Comparison of ENCODE assay signal across 13 cellular contexts in the genomic region with DNA sequence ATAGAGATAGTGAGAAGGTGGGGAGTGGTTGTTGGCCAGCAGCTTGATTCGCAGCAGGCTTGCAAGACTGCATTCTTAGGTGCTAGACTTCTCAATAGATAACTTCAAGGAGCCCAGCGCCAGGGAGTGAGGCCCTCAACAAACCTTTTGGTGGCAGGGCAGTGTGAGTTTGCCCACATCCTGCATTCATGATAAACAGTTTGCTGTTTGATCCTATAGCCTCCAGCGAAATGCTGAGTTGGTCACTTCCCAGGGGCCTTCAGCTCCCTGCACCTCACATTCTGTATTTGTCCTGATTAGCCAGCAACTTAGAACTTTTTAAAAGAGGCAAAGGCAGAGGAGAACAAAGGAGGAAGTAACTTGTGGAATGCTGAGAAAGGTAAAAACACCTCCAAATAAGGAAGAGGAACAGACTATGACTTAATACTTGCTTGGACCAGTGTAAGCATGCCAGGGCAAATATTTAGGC. TPM values are rescaled to one million over a fixed set of nuclear protein-coding genes. Genes with fewer than 3 reads are reported as not detected.
DNase-seq lines count a peak whose midpoint lies in the region; ATAC-seq, FAIRE-seq and TF ChIP-seq lines count a peak whose summit lies in the region.
"Had no signal": no experiment of that assay in that cellular context is flagged by ENCODE, and none has a peak within 500 bp of the region (broad histone marks: within the 10 kb centered on the region; RNA-seq: fewer than 3 reads in every experiment).

No MANE protein-coding gene starts in this region.

- H2AFZ ChIP-seq in PC-9 (peak overlapping the region; percentile 66; the same call in 1 of the 2 replicates), osteoblast (ENCODE audit: low read length) (peak overlapping the region; percentile 72)

- H3K36me3 ChIP-seq in PC-9 (ENCODE audit: low read depth), result no peaks in the 10 kb centered on the region; the same call in 1 of the 2 replicates
- H3K36me3 ChIP-seq in osteoblast (ENCODE audit: insufficient read depth, low read length), result no peaks in the 10 kb centered on the region

- no TSS peak for BruUV-seq in PC-9 (replicated peaks; lab: Mats Ljungman, UMichigan)

- H4K20me1 ChIP-seq in PC-9 (ENCODE audit: insufficient read depth) (no peaks in the 10 kb centered on the region), osteoblast (ENCODE audit: insufficient read depth, low read length) (no peaks in the 10 kb centered on the region)

- peak overlapping the region; percentile 73 for H3K4me3 ChIP-seq in PC-9
- H3K4me3 ChIP-seq in osteoblast (ENCODE audit: insufficient read depth, low read length), result no peak overlapping the region
- H3K4me3 ChIP-seq: testis had no signal

- H3F3A ChIP-seq in PC-9 (ENCODE audit: insufficient read depth, low read depth), result peaks cover 71% of the 10 kb centered on the region

- POLR2A ChIA-PET in PC-9 (lab: Charles Lee; ENCODE audit: unreplicated experiment), result interaction anchor here (0.6 to 2.2 kb wide), 5 partner anchors 72 to 332 kb away, joined by 3 to 12 read pairs (median 4); partner anchors contain the start of gene EIF3F

- H3K27ac ChIP-seq in PC-9, result peak overlapping the region; percentile 97
- H3K27ac ChIP-seq in foreskin keratinocyte, result peak overlapping the region; percentile 36
- no peak overlapping the region for H3K27ac ChIP-seq in osteoblast (ENCODE audit: low read depth, low read length)

- peaks cover under 1% of the 10 kb centered on the region; the same call in 1 of the 2 replicates for H3K9me3 ChIP-seq in PC-9 (ENCODE audit: insufficient read depth, low read depth)
- H3K9me3 ChIP-seq in osteoblast (ENCODE audit: low read depth, low read length), result no peaks in the 10 kb centered on the region
- H3K9me3 ChIP-seq: testis had no signal

- no peaks in the 10 kb centered on the region for H3K36me3 Mint-ChIP-seq in CD14-positive monocyte
- H3K36me3 Mint-ChIP-seq: natural killer cell had no signal

- peaks cover 21% of the 10 kb centered on the region for H3K79me2 ChIP-seq in PC-9 (ENCODE audit: low read depth)
- H3K79me2 ChIP-seq in osteoblast (ENCODE audit: insufficient read depth, low read length), result no peaks in the 10 kb centered on the region

- H3K27ac Mint-ChIP-seq in CD14-positive monocyte, result no peak overlapping the region
- H3K27ac Mint-ChIP-seq: dendritic cell treated with granulocyte-macrophage colony-stimulating factor and Interleukin-4, amounts not matched to agents 40 ng/mL and 50 ng/mL, for 4 days; natural killer cell had no signal

- H3K4me1 ChIP-seq in PC-9 (replicated peaks; ENCODE audit: insufficient read depth), result peaks cover 95% of the 10 kb centered on the region
- peaks cover 21% of the 10 kb centered on the region for H3K4me1 ChIP-seq in foreskin keratinocyte
- peaks cover 30% of the 10 kb centered on the region for H3K4me1 ChIP-seq in osteoblast (ENCODE audit: insufficient read depth, low read length)

- ATAC-seq in foreskin keratinocyte (peak; percentile 68), HG02763 (IDR thresholded peaks at IDR 0.05; ENCODE audit: unreplicated experiment) (no peak)
- ATAC-seq: natural killer cell had no signal

- CTCF ChIA-PET in PC-9 (lab: Charles Lee), result interaction anchor here (1.8 kb wide), 1 partner anchor 72 kb away, joined by 11 read pairs; no protein-coding TSS in a partner anchor

- H3K27me3 Mint-ChIP-seq in CD14-positive monocyte (ENCODE audit: low read depth in 3 of 3), result peaks cover 1 to 7% (median 4%) of the 10 kb centered on the region in 3 donors
- H3K27me3 Mint-ChIP-seq: dendritic cell treated with granulocyte-macrophage colony-stimulating factor and Interleukin-4, amounts not matched to agents 40 ng/mL and 50 ng/mL, for 4 days had no signal

- intact Hi-C loops in PC-9 (cut with micrococcal nuclease; ENCODE audit: unreplicated experiment), result loop anchor here (1.0 kb wide), 3 partner anchors 30 to 81 kb away; partner anchors contain the start of gene EIF3F
- intact Hi-C loops in CD14-positive monocyte (cut with micrococcal nuclease), result no loop called here

- no peaks in the 10 kb centered on the region for H3K9me3 Mint-ChIP-seq in CD14-positive monocyte
- H3K9me3 Mint-ChIP-seq: dendritic cell treated with granulocyte-macrophage colony-stimulating factor and Interleukin-4, amounts not matched to agents 40 ng/mL and 50 ng/mL, for 4 days; natural killer cell had no signal

- H3K9me2 ChIP-seq in PC-9 (ENCODE audit: insufficient read depth), result no peaks in the 10 kb centered on the region

- no peaks in the 10 kb centered on the region for H3K4me1 Mint-ChIP-seq in CD14-positive monocyte
- H3K4me1 Mint-ChIP-seq: natural killer cell had no signal

- H3K27me3 ChIP-seq in PC-9 (ENCODE audit: insufficient read depth, low read depth) (no peaks in the 10 kb centered on the region), foreskin keratinocyte (no peaks in the 10 kb centered on the region), osteoblast (ENCODE audit: insufficient read depth, low read length) (no peaks in the 10 kb centered on the region)
- H3K27me3 ChIP-seq: testis had no signal

- no peak for FAIRE-seq in HTR-8/SVneo (lab: Jason Lieb, UNC)

- H3K4me2 ChIP-seq in PC-9, result peak overlapping the region; percentile 99
- H3K4me2 ChIP-seq in osteoblast (ENCODE audit: insufficient read depth, low read length), result no peak overlapping the region

- peak; percentile 80 for DNase-seq in EL
- peak; percentile 76 to 94 for DNase-seq in PC-9
- DNase-seq in foreskin keratinocyte, result peak; percentile 80 to 92
- no peak for DNase-seq in osteoblast (ENCODE audit: insufficient read length, low spot score, missing footprints)
- no peak for DNase-seq in CD14-positive monocyte (ENCODE audit: low spot score)
- no peak for DNase-seq in HTR-8/SVneo (ENCODE audit: insufficient read length, low spot score)
- no peak for DNase-seq in activated naive CD4-positive, alpha-beta T cell (lab: John Stamatoyannopoulos, UW)
- DNase-seq: activated CD4-positive, CD25-positive, alpha-beta regulatory T cell; natural killer cell; SW 1271; testis had no signal

- no peak overlapping the region for H3K4me3 Mint-ChIP-seq in CD14-positive monocyte
- H3K4me3 Mint-ChIP-seq: dendritic cell treated with granulocyte-macrophage colony-stimulating factor and Interleukin-4, amounts not matched to agents 40 ng/mL and 50 ng/mL, for 4 days; natural killer cell had no signal

- TF ChIP-seq CTCF in PC-9 (conservative IDR thresholded peaks at IDR 0.05) (no peak), foreskin keratinocyte (conservative IDR thresholded peaks at IDR 0.05) (peak; percentile 5), osteoblast (IDR thresholded peaks at IDR 0.05; ENCODE audit: extremely low read depth, low read depth, low read length) (no peak), CD14-positive monocyte (IDR thresholded peaks at IDR 0.05) (no peak)

RNA-seq across cellular contexts. Expression of gene OR10A6, which starts 25.1 kb away (rescaled TPM):
- total RNA-seq in PC-9 (2021), result not detected in 2 replicates
- 0.07 TPM in 1 of 2 replicates, not detected in the other for total RNA-seq in foreskin keratinocyte
- polyA plus RNA-seq in foreskin keratinocyte, result not detected in 2 replicates
- under 0.01 and 0.29 TPM in 2 replicates for total RNA-seq in osteoblast
- not detected for polyA plus RNA-seq in CD14-positive monocyte
- total RNA-seq: natural killer cell, testis had no signal

RNA-seq across cellular contexts. Expression of gene OR10A3, which starts 35.5 kb away (rescaled TPM):
- total RNA-seq in PC-9 (2021) (not detected in 2 replicates), foreskin keratinocyte (not detected in 2 replicates), osteoblast (under 0.01 TPM in 2 replicates)
- polyA plus RNA-seq in foreskin keratinocyte (not detected in 2 replicates), CD14-positive monocyte (not detected)
- total RNA-seq: natural killer cell had no signal

RNA-seq across cellular contexts. Expression of gene NLRP10, which starts 59.3 kb away (rescaled TPM):
- total RNA-seq in PC-9 (2021) (0.96 and 1.6 TPM in 2 replicates), foreskin keratinocyte (2.0 and 3.1 TPM in 2 replicates), osteoblast (10.0 and 14.1 TPM in 2 replicates)
- polyA plus RNA-seq in foreskin keratinocyte (0.12 and 0.39 TPM in 2 replicates), CD14-positive monocyte (not detected)
- total RNA-seq: natural killer cell, testis had no signal

Comparison
In these comparisons a context has a peak if more than half of its experiments do, and no peak if none do; other contexts are left out.
1. DNase-seq: peak in EL (single experiment), PC-9 (2 of 2) and foreskin keratinocyte (2 of 2); none in osteoblast (single experiment), CD14-positive monocyte (single experiment), HTR-8/SVneo (single experiment) and activated naive CD4-positive, alpha-beta T cell (0 of 4).